ENCODE assay signal across 20 cellular contexts in the genomic region with DNA sequence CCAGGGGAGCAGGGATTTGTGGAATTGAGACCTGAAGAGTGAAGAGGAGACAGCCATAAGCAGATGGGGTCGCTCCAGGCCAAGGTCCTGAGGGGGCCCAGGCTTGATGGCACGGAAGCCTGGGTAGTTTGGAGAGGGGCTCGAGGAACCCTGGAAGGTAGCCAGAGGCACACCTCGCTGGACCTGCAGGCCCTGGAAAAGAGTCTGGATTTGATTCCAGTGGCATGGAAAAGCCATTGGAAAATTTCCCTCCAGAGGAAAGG. TPM values are rescaled to one million over a fixed set of nuclear protein-coding genes. Genes with fewer than 3 reads are reported as not detected.
"Had no signal": no experiment of that assay in that cellular context is flagged by ENCODE, and none has a peak within 500 bp of the region (broad histone marks: within the 10 kb centered on the region; RNA-seq: fewer than 3 reads in every experiment).

No MANE protein-coding gene starts in this region.

- DNase-seq: effector memory CD8-positive, alpha-beta T cell; foreskin fibroblast; gastrocnemius medialis; left ventricle myocardium superior; midbrain; naive thymus-derived CD4-positive, alpha-beta T cell; stimulated activated CD4-positive, alpha-beta T cell treated with anti-CD3 and anti-CD28 coated beads, Interleukin-2, amount 100 ng/mL, for 24 hours; stimulated activated CD4-positive, alpha-beta T cell treated with anti-CD3 and anti-CD28 coated beads, Interleukin-4, amount 100 ng/mL, for 24 hours; stimulated activated naive CD4-positive, alpha-beta T cell treated with Interleukin-2 at 50 U/mL for 16 hours; stomach; thyroid gland had no signal

- H3K27me3 ChIP-seq: gastrocnemius medialis, neutrophil, right atrium auricular region, stomach, thyroid gland had no signal

- H3K36me3 ChIP-seq: gastrocnemius medialis, neutrophil, prostate gland, right atrium auricular region, stomach, thyroid gland had no signal

- H3K9me3 ChIP-seq: gastrocnemius medialis, neutrophil, prostate gland, right atrium auricular region, stomach, thyroid gland had no signal

- H3K4me3 ChIP-seq: coronary artery, gastrocnemius medialis, lung, prostate gland, right atrium auricular region, stomach, thyroid gland had no signal

- H3K4me1 ChIP-seq: prostate gland, thyroid gland had no signal

- H3K27ac ChIP-seq: coronary artery, gastrocnemius medialis, neutrophil, prostate gland, right atrium auricular region, stomach, thyroid gland had no signal

- H3K9ac ChIP-seq: parathyroid adenoma had no signal

- ATAC-seq: effector memory CD8-positive, alpha-beta T cell; esophagus mucosa; naive thymus-derived CD4-positive, alpha-beta T cell; stimulated activated effector memory CD8-positive, alpha-beta T cell treated with anti-CD3 and anti-CD28 coated beads, Interleukin-12 subunit alpha, Interleukin-12 subunit beta, amount 100 ng/mL, for 72 hours had no signal

RNA-seq across cellular contexts. Expression of a gene that starts 31.8 kb away (rescaled TPM):
- total RNA-seq: naive thymus-derived CD4-positive, alpha-beta T cell had no signal
- polyA plus RNA-seq: keratinocyte; naive thymus-derived CD4-positive, alpha-beta T cell had no signal
